ENCODE assay signal across 9 cellular contexts in the genomic region with DNA sequence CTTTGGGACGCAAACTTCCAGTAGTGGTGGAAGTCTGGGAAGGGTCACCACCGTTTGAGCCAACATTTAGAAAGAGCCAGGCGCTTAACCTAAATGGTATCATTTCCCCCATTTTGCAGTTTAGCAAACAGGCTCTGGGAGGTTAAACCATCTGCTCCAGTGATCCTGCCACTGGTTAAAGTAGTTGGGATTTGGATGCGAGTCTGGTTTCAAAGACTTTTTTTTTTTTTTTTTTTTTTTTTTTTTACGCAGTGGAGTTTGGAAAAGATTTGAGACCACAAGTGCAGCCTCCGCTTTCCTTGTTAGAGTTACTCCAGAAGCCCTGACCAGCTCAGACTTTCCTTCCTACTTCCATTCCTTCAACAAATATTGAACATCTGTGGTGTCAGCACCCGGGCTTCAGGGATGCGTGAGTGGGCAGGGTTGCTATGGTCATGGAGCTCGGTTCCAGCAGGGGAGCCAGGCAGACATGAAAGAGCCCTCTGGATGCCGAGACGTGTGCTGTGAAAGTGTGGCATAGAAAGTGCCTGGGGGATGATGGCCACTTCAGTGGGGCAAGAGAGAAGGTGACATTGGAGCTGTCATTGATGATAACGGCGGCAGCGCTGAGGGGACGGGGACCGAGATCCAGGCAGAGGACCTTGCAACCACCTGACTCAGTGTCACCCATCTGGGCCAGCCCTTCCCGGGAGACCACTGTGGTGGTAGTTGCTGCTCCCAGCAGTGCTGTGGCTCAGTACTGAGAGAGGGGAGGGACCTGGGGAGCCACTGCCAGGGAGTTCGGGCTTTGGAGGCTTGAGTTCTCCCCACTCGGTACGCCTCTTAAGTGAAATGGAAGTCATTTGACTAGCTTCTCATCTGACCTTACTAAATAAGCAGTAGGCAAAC. TPM values are rescaled to one million over a fixed set of nuclear protein-coding genes. Genes with fewer than 3 reads are reported as not detected.
DNase-seq lines count a peak whose midpoint lies in the region; ATAC-seq and TF ChIP-seq lines count a peak whose summit lies in the region.
"Had no signal": no experiment of that assay in that cellular context is flagged by ENCODE, and none has a peak within 500 bp of the region (broad histone marks: within the 10 kb centered on the region; RNA-seq: fewer than 3 reads in every experiment).

No MANE protein-coding gene starts in this region.

- no peaks in the 10 kb centered on the region for H3K9me2 ChIP-seq in SU-DHL-6 (replicated peaks; ENCODE audit: insufficient read depth, low read length)

- no peaks in the 10 kb centered on the region for H3K79me2 ChIP-seq in SU-DHL-6 (ENCODE audit: insufficient read depth, low read length)

- peak overlapping the region; percentile 93 for H2AFZ ChIP-seq in SU-DHL-6 (ENCODE audit: low read depth, low read length, severe bottlenecking)

- peak overlapping the region; percentile 86 for H3K9ac ChIP-seq in SU-DHL-6 (ENCODE audit: low read length)

- no peaks in the 10 kb centered on the region for H3K9me3 ChIP-seq in CD4-positive, alpha-beta memory T cell (ENCODE audit: control insufficient read depth in 1 of 2, low read length in 2 of 2)
- H3K9me3 ChIP-seq in SU-DHL-6 (ENCODE audit: insufficient read depth, low read length) (no peaks in the 10 kb centered on the region), esophagus squamous epithelium (no peaks in the 10 kb centered on the region)

- peak in 1 of 5 donors; percentile 12 for DNase-seq in CD4-positive, alpha-beta memory T cell
- DNase-seq in HEK293T (ENCODE audit: extremely low spot score) (no peak), esophagus squamous epithelium (lab: John Stamatoyannopoulos, UW) (no peak), DMS79 treated with DMSO at 0.1 percent for 48 hours (lab: John Stamatoyannopoulos, UW) (no peak)
- DNase-seq in natural killer cell treated with Interleukin-12 subunit alpha and Interleukin-12 subunit beta and Interleukin-15 and Interleukin-18, amount 100 ng/mL, for 72 hours (ENCODE audit: low spot score): peak; percentile 53

- H4K20me1 ChIP-seq in SU-DHL-6 (ENCODE audit: low read depth, low read length): no peaks in the 10 kb centered on the region

- H3K27ac Mint-ChIP-seq in CD4-positive, alpha-beta memory T cell: peak overlapping the region; percentile 95 to 99 (median 97)
- peak overlapping the region; percentile 94 to 99 for H3K27ac Mint-ChIP-seq in natural killer cell treated with Interleukin-12 subunit alpha and Interleukin-12 subunit beta and Interleukin-15 and Interleukin-18, amount 100 ng/mL, for 72 hours

- CTCF ChIA-PET in CD4-positive, alpha-beta memory T cell (lab: Charles Lee; ENCODE audit: partially characterized antibody): interaction anchor here (0.8 to 2.8 kb wide), 4 partner anchors 8 to 384 kb away, joined by 3 to 10 read pairs (median 4); no protein-coding TSS in a partner anchor
- CTCF ChIA-PET in HEK293T (lab: Yijun Ruan, JAX): interaction anchor here (0.7 to 1.9 kb wide), 2 partner anchors 63 to 314 kb away, joined by 4 to 6 read pairs; no protein-coding TSS in a partner anchor

- H3K27me3 Mint-ChIP-seq in CD4-positive, alpha-beta memory T cell: peaks cover 2 to 8% of the 10 kb centered on the region in 2 donors
- H3K27me3 Mint-ChIP-seq in natural killer cell treated with Interleukin-12 subunit alpha and Interleukin-12 subunit beta and Interleukin-15 and Interleukin-18, amount 100 ng/mL, for 72 hours: peaks cover 0 to 5% of the 10 kb centered on the region in 2 donors

- no peak for ATAC-seq in natural killer cell treated with Interleukin-12 subunit alpha and Interleukin-12 subunit beta and Interleukin-15 and Interleukin-18, amount 100 ng/mL, for 72 hours
- no peak for ATAC-seq in GM21381 (IDR thresholded peaks at IDR 0.05; ENCODE audit: unreplicated experiment)
- ATAC-seq in HG02798 (IDR thresholded peaks at IDR 0.05; ENCODE audit: poor library complexity, unreplicated experiment): no peak

- peak overlapping the region; percentile 84 to 91 for H3K4me3 ChIP-seq in CD4-positive, alpha-beta memory T cell (ENCODE audit: low read length in 2 of 2)
- H3K4me3 ChIP-seq in SU-DHL-6 (ENCODE audit: insufficient read depth, low read length, poor library complexity, severe bottlenecking) (peak overlapping the region; percentile 76), esophagus squamous epithelium (peak overlapping the region; percentile 71 to 93 (median 87))

- H3K4me2 ChIP-seq in SU-DHL-6 (ENCODE audit: low read depth, low read length, poor library complexity, severe bottlenecking): peak overlapping the region; percentile 66

- peaks cover 2% of the 10 kb centered on the region for H3K27me3 ChIP-seq in CD4-positive, alpha-beta memory T cell (ENCODE audit: insufficient read depth, low read length)
- H3K27me3 ChIP-seq in SU-DHL-6 (ENCODE audit: low read length) (no peaks in the 10 kb centered on the region), esophagus squamous epithelium (peaks cover 0 to 9% (median under 1%) of the 10 kb centered on the region in 4 donors)

- no peaks in the 10 kb centered on the region for H3F3A ChIP-seq in SU-DHL-6 (ENCODE audit: insufficient read depth)

- peaks cover 10 to 46% (median 24%) of the 10 kb centered on the region in 4 donors for H3K4me1 Mint-ChIP-seq in CD4-positive, alpha-beta memory T cell
- peaks cover 19 to 24% of the 10 kb centered on the region in 2 donors for H3K4me1 Mint-ChIP-seq in natural killer cell treated with Interleukin-12 subunit alpha and Interleukin-12 subunit beta and Interleukin-15 and Interleukin-18, amount 100 ng/mL, for 72 hours (ENCODE audit: low read depth in 2 of 2)

- H3K4me3 Mint-ChIP-seq in CD4-positive, alpha-beta memory T cell: peak overlapping the region; percentile 94 to 98 (median 96)
- H3K4me3 Mint-ChIP-seq in natural killer cell treated with Interleukin-12 subunit alpha and Interleukin-12 subunit beta and Interleukin-15 and Interleukin-18, amount 100 ng/mL, for 72 hours: peak overlapping the region; percentile 91

- POLR2A ChIA-PET in CD4-positive, alpha-beta memory T cell (lab: Charles Lee; ENCODE audit: partially characterized antibody): interaction anchor here (0.5 to 7.7 kb wide), 12 partner anchors 8 to 388 kb away, joined by 3 to 82 read pairs (median 4); a partner anchor contains a TSS
- POLR2A ChIA-PET in HEK293T (lab: Yijun Ruan, JAX): interaction anchor here (0.6 to 1.6 kb wide), 9 partner anchors 10 to 433 kb away, joined by 3 to 5 read pairs (median 3); a partner anchor contains a TSS

- no peak for TF ChIP-seq POLR2A in esophagus squamous epithelium (IDR thresholded peaks at IDR 0.05)

- H3K36me3 Mint-ChIP-seq in CD4-positive, alpha-beta memory T cell: peaks cover 0 to 6% of the 10 kb centered on the region in 2 donors
- no peaks in the 10 kb centered on the region for H3K36me3 Mint-ChIP-seq in natural killer cell treated with Interleukin-12 subunit alpha and Interleukin-12 subunit beta and Interleukin-15 and Interleukin-18, amount 100 ng/mL, for 72 hours

- 9 to 20% methylated on average over 11 to 14 of the region's 20 CpGs for WGBS in esophagus squamous epithelium, 2 donors

- peaks cover 0 to 9% (median 3%) of the 10 kb centered on the region in 8 donors for H3K9me3 Mint-ChIP-seq in CD4-positive, alpha-beta memory T cell
- no peaks in the 10 kb centered on the region for H3K9me3 Mint-ChIP-seq in natural killer cell treated with Interleukin-12 subunit alpha and Interleukin-12 subunit beta and Interleukin-15 and Interleukin-18, amount 100 ng/mL, for 72 hours

- intact Hi-C loops in CD4-positive, alpha-beta memory T cell (cut with micrococcal nuclease): loop anchor here (1.0 to 2.0 kb wide), 4 partner anchors 22 to 586 kb away; a partner anchor contains a TSS
- intact Hi-C loops in esophagus squamous epithelium (cut with DNase I): no loop called here

- peak overlapping the region; percentile 90 for H3K27ac ChIP-seq in CD4-positive, alpha-beta memory T cell (ENCODE audit: low read depth, low read length)
- H3K27ac ChIP-seq in SU-DHL-6 (ENCODE audit: low read depth, low read length) (peak overlapping the region; percentile 71), esophagus squamous epithelium (peak overlapping the region; percentile 92 to 98 (median 96))

- no peak for TF ChIP-seq CTCF in SU-DHL-6 (IDR thresholded peaks at IDR 0.05; ENCODE audit: insufficient read depth, low read length, poor library complexity, severe bottlenecking)
- no peak for TF ChIP-seq CTCF in esophagus squamous epithelium (IDR thresholded peaks at IDR 0.05)

- no peaks in the 10 kb centered on the region for H3K36me3 ChIP-seq in CD4-positive, alpha-beta memory T cell (ENCODE audit: insufficient read depth, low read length)
- H3K36me3 ChIP-seq in SU-DHL-6 (ENCODE audit: low read length) (no peaks in the 10 kb centered on the region), esophagus squamous epithelium (no peaks in the 10 kb centered on the region)

- peaks cover 29% of the 10 kb centered on the region for H3K4me1 ChIP-seq in CD4-positive, alpha-beta memory T cell (ENCODE audit: insufficient read depth, low read length)
- peaks cover 8 to 38% (median 18%) of the 10 kb centered on the region in 3 donors for H3K4me1 ChIP-seq in esophagus squamous epithelium

TF ChIP-seq in HEK293T, 16 proteins besides CTCF, POLR2A, EP300 and RAD21 (continues in another document):
- TF ChIP-seq FOXK2 (IDR thresholded peaks at IDR 0.05) (no peak), TARDBP (IDR thresholded peaks at IDR 0.05) (no peak), HDGF (IDR thresholded peaks at IDR 0.05; ENCODE audit: borderline replicate concordance) (no peak), BHLHE40 (IDR thresholded peaks at IDR 0.05; ENCODE audit: borderline replicate concordance) (no peak), SUZ12 (IDR thresholded peaks at IDR 0.05) (no peak), CTBP1 (IDR thresholded peaks at IDR 0.05; ENCODE audit: borderline replicate concordance) (peak; percentile 10; the same call in 1 of the 2 replicates), SP1 (IDR thresholded peaks at IDR 0.05) (no peak), ELF4 (IDR thresholded peaks at IDR 0.05) (no peak), ZNF384 (IDR thresholded peaks at IDR 0.05) (peak; percentile 88), FOXA1 (IDR thresholded peaks at IDR 0.05) (no peak), NFRKB (IDR thresholded peaks at IDR 0.05) (no peak), LEF1 (IDR thresholded peaks at IDR 0.05; ENCODE audit: borderline replicate concordance) (no peak)

RNA-seq across cellular contexts. Expression of a gene that starts 1.1 kb away (rescaled TPM):
- not detected for total RNA-seq in CD4-positive, alpha-beta memory T cell
- not detected for polyA plus RNA-seq in CD4-positive, alpha-beta memory T cell
- total RNA-seq in esophagus squamous epithelium: not detected
- not detected for total RNA-seq in natural killer cell treated with Interleukin-12 subunit alpha and Interleukin-12 subunit beta and Interleukin-15 and Interleukin-18, amount 100 ng/mL, for 72 hours
- total RNA-seq: T-helper 1 cell treated with Interleukin-12 subunit alpha and Interleukin-12 subunit beta and Interleukin-4 antibody, amounts not matched to agents 30 ng/mL and 1 ng/mL, for 36 hours had no signal

RNA-seq across cellular contexts. Expression of a gene that starts 15.7 kb away (rescaled TPM):
- total RNA-seq in CD4-positive, alpha-beta memory T cell: under 1 TPM; 0.30 to 0.38 TPM
- under 1 TPM in 1 of 2 donors, not detected in 1; 0.09 TPM for polyA plus RNA-seq in CD4-positive, alpha-beta memory T cell
- total RNA-seq in esophagus squamous epithelium: under 1 TPM; 0.09 to 0.76 (median 0.28) TPM
- under 1 TPM; 0.42 to 0.48 TPM for total RNA-seq in natural killer cell treated with Interleukin-12 subunit alpha and Interleukin-12 subunit beta and Interleukin-15 and Interleukin-18, amount 100 ng/mL, for 72 hours
